Comparison of ENCODE assay signal across 9 cellular contexts in the genomic region with DNA sequence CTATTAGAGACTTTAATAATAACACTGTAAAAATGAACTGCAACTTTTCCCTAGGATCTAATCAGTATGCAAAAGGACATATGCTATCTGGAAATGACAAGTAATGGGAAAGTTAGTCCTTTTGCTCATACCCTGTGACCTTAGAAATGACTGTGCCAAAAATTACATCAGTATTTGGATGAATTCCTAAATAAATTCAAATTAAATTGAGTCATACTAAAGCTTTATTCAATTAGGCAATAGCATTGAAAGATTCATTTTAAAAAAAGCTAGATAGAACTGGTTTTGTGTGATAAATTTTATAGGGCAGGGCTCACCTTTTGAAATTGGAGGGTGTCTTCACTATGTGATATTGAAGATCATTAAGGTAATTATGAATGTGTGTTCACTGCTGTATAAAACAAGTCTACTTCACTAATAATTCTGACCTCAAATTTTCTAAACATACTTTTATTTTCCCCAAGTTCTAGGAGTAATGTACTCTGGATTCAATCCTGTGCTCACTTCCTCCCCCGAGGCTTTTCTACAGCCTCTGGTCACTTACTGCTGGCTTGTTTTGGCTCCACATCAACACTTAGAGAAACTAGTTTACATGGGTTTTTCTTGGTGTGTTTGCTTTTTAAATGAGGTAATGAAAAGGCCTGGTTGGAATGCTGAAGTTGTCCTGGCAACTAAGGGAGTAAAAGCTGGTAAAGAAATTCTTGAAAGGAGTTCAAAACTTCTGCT. TPM values are rescaled to one million over a fixed set of nuclear protein-coding genes. Genes with fewer than 3 reads are reported as not detected.
DNase-seq lines count a peak whose midpoint lies in the region; TF ChIP-seq lines count a peak whose summit lies in the region.
"Had no signal": no experiment of that assay in that cellular context is flagged by ENCODE, and none has a peak within 500 bp of the region (broad histone marks: within the 10 kb centered on the region; RNA-seq: fewer than 3 reads in every experiment).

No MANE protein-coding gene starts in this region.

- in situ Hi-C loops in Caki2 (cut with HindIII; ENCODE audit: low pct_unique_long_range_greater_than_20kb, low sequenced_read_pairs) = no loop called here

- no peak for TF ChIP-seq CTCF in RWPE1 (conservative IDR thresholded peaks at IDR 0.05; ENCODE audit: low read depth)
- TF ChIP-seq CTCF in foreskin fibroblast (IDR thresholded peaks at IDR 0.05; ENCODE audit: low read depth, low read length) = no peak

- CTCF ChIA-PET in RWPE1 (lab: Yijun Ruan, JAX) = interaction anchor here (0.6 to 0.7 kb wide), 3 partner anchors 58 to 542 kb away, joined by 3 read pairs; no protein-coding TSS in a partner anchor

- no peak overlapping the region for H3K4me3 ChIP-seq in foreskin fibroblast (ENCODE audit: low read depth in 1 of 2, low read length in 2 of 2)

- H3K27ac ChIP-seq in RWPE1 = peak overlapping the region; percentile 65

- POLR2A ChIA-PET in RWPE1 (lab: Yijun Ruan, JAX; ENCODE audit: low non-redundant PET) = no interaction called here

- DNase-seq in Caki2 (ENCODE audit: low read depth) (peak; percentile 72), RWPE1 (ENCODE audit: low spot score) (peak; percentile 48), foreskin fibroblast (peak; percentile 77 to 91), pons (ENCODE audit: low spot score) (peak; percentile 11), GF-D8 (lab: John Stamatoyannopoulos, UW) (no peak), islet precursor cell (no peak), ecto neural progenitor cell (ENCODE audit: low spot score) (no peak), SHP77 treated with DMSO at 0.1 percent for 48 hours (lab: John Stamatoyannopoulos, UW) (no peak)
- DNase-seq: stimulated activated CD4-positive, alpha-beta T cell treated with anti-CD3 and anti-CD28 coated beads, Interleukin-2, amount 100 ng/mL, for 48 hours had no signal

RNA-seq across cellular contexts. Expression of a gene that starts 44.4 kb away (rescaled TPM):
- total RNA-seq in Caki2 (2014; rRNA removed; shearing (Covaris generic); ENCODE audit: low replicate concordance) = not detected in 2 replicates

Comparison
In these comparisons a context has a peak if more than half of its experiments do, and no peak if none do; other contexts are left out.
1. DNase-seq: peak in Caki2 (single experiment), RWPE1 (single experiment), foreskin fibroblast (2 of 2) and pons (single experiment); none in GF-D8 (single experiment), islet precursor cell (single experiment), ecto neural progenitor cell (single experiment) and SHP77 treated with DMSO at 0.1 percent for 48 hours (single experiment).